ENCODE assay signal across 1 cellular context in genomic region chr2:46917628-46918027, GRCh38.
TF ChIP-seq lines count a peak whose summit lies in the region.

No MANE protein-coding gene starts in this region.

TF ChIP-seq in GM12878, 131 proteins besides CTCF, POLR2A, EP300 and RAD21 (continued from another document and continues in another):
- no peak for TF ChIP-seq PRDM15 (CRISPR knock-in tag; IDR thresholded peaks at IDR 0.05)
- no peak for TF ChIP-seq NRF1 (conservative IDR thresholded peaks at IDR 0.05; ENCODE audit: low read depth, low read length)
- TF ChIP-seq IKZF2 (IDR thresholded peaks at IDR 0.05), result peak; percentile 82 to 88
- TF ChIP-seq MTA3 (IDR thresholded peaks at IDR 0.05; ENCODE audit: borderline replicate concordance, low read length), result peak; percentile 34; the same call in 1 of the 2 replicates
- TF ChIP-seq STAT3 (IDR thresholded peaks at IDR 0.05; ENCODE audit: low read depth, low read length), result no peak
- TF ChIP-seq CREM (IDR thresholded peaks at IDR 0.05; ENCODE audit: low read depth), result no peak
- no peak for TF ChIP-seq SRF (IDR thresholded peaks at IDR 0.05; ENCODE audit: low read depth in 2 of 2, low read length in 2 of 2)
- peak; percentile 94 for TF ChIP-seq TBL1XR1 (IDR thresholded peaks at IDR 0.05; ENCODE audit: low read depth, low read length)
- no peak for TF ChIP-seq BRCA1 (IDR thresholded peaks at IDR 0.05; ENCODE audit: low read depth, low read length)
- TF ChIP-seq, protein P1, sequence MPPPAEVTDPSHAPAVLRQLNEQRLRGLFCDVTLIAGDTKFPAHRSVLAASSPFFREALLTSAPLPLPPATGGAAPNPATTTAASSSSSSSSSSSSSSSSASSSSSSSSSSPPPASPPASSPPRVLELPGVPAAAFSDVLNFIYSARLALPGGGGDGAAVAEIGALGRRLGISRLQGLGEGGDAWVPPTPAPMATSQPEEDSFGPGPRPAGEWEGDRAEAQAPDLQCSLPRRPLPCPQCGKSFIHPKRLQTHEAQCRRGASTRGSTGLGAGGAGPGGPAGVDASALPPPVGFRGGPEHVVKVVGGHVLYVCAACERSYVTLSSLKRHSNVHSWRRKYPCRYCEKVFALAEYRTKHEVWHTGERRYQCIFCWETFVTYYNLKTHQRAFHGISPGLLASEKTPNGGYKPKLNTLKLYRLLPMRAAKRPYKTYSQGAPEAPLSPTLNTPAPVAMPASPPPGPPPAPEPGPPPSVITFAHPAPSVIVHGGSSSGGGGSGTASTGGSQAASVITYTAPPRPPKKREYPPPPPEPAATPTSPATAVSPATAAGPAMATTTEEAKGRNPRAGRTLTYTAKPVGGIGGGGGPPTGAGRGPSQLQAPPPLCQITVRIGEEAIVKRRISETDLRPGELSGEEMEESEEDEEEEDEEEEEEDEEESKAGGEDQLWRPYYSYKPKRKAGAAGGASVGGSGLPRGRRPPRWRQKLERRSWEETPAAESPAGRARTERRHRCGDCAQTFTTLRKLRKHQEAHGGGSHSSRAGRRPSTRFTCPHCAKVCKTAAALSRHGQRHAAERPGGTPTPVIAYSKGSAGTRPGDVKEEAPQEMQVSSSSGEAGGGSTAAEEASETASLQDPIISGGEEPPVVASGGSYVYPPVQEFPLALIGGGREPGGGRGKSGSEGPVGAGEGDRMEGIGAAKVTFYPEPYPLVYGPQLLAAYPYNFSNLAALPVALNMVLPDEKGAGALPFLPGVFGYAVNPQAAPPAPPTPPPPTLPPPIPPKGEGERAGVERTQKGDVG (CRISPR knock-in tag; IDR thresholded peaks at IDR 0.05), result no peak
- TF ChIP-seq NR2F1 (conservative IDR thresholded peaks at IDR 0.05), result peak; percentile 77
- peak; percentile 54 for TF ChIP-seq NFIC (IDR thresholded peaks at IDR 0.05; ENCODE audit: low read depth, low read length)
- TF ChIP-seq, protein P2, sequence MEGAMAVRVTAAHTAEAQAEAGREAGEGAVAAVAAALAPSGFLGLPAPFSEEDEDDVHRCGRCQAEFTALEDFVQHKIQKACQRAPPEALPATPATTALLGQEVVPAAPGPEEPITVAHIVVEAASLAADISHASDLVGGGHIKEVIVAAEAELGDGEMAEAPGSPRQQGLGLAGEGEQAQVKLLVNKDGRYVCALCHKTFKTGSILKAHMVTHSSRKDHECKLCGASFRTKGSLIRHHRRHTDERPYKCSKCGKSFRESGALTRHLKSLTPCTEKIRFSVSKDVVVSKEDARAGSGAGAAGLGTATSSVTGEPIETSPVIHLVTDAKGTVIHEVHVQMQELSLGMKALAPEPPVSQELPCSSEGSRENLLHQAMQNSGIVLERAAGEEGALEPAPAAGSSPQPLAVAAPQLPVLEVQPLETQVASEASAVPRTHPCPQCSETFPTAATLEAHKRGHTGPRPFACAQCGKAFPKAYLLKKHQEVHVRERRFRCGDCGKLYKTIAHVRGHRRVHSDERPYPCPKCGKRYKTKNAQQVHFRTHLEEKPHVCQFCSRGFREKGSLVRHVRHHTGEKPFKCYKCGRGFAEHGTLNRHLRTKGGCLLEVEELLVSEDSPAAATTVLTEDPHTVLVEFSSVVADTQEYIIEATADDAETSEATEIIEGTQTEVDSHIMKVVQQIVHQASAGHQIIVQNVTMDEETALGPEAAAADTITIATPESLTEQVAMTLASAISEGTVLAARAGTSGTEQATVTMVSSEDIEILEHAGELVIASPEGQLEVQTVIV (IDR thresholded peaks at IDR 0.05; ENCODE audit: borderline replicate concordance, partially characterized antibody), result no peak
- peak; percentile 55; the same call in 1 of the 2 replicates for TF ChIP-seq BACH1 (IDR thresholded peaks at IDR 0.05; ENCODE audit: borderline replicate concordance)
- TF ChIP-seq MYC (IDR thresholded peaks at IDR 0.05; ENCODE audit: insufficient read depth, insufficient read length, insufficient replicate concordance, low read length, severe bottlenecking), result no peak
- TF ChIP-seq, protein P3, sequence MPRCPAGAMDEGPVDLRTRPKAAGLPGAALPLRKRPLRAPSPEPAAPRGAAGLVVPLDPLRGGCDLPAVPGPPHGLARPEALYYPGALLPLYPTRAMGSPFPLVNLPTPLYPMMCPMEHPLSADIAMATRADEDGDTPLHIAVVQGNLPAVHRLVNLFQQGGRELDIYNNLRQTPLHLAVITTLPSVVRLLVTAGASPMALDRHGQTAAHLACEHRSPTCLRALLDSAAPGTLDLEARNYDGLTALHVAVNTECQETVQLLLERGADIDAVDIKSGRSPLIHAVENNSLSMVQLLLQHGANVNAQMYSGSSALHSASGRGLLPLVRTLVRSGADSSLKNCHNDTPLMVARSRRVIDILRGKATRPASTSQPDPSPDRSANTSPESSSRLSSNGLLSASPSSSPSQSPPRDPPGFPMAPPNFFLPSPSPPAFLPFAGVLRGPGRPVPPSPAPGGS (IDR thresholded peaks at IDR 0.05; ENCODE audit: borderline replicate concordance, insufficient read depth, low read depth, low read length, poor library complexity, severe bottlenecking), result no peak
- TF ChIP-seq TCF3 (IDR thresholded peaks at IDR 0.05; ENCODE audit: borderline replicate concordance, insufficient read depth, low read depth, low read length), result no peak
- TF ChIP-seq NFYA (IDR thresholded peaks at IDR 0.05; ENCODE audit: borderline replicate concordance, low read depth, low read length), result no peak
- TF ChIP-seq, protein P4, sequence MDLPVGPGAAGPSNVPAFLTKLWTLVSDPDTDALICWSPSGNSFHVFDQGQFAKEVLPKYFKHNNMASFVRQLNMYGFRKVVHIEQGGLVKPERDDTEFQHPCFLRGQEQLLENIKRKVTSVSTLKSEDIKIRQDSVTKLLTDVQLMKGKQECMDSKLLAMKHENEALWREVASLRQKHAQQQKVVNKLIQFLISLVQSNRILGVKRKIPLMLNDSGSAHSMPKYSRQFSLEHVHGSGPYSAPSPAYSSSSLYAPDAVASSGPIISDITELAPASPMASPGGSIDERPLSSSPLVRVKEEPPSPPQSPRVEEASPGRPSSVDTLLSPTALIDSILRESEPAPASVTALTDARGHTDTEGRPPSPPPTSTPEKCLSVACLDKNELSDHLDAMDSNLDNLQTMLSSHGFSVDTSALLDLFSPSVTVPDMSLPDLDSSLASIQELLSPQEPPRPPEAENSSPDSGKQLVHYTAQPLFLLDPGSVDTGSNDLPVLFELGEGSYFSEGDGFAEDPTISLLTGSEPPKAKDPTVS (IDR thresholded peaks at IDR 0.05; ENCODE audit: low read depth, low read length), result no peak
- no peak for TF ChIP-seq HDGF (IDR thresholded peaks at IDR 0.05)
- TF ChIP-seq, protein P5, sequence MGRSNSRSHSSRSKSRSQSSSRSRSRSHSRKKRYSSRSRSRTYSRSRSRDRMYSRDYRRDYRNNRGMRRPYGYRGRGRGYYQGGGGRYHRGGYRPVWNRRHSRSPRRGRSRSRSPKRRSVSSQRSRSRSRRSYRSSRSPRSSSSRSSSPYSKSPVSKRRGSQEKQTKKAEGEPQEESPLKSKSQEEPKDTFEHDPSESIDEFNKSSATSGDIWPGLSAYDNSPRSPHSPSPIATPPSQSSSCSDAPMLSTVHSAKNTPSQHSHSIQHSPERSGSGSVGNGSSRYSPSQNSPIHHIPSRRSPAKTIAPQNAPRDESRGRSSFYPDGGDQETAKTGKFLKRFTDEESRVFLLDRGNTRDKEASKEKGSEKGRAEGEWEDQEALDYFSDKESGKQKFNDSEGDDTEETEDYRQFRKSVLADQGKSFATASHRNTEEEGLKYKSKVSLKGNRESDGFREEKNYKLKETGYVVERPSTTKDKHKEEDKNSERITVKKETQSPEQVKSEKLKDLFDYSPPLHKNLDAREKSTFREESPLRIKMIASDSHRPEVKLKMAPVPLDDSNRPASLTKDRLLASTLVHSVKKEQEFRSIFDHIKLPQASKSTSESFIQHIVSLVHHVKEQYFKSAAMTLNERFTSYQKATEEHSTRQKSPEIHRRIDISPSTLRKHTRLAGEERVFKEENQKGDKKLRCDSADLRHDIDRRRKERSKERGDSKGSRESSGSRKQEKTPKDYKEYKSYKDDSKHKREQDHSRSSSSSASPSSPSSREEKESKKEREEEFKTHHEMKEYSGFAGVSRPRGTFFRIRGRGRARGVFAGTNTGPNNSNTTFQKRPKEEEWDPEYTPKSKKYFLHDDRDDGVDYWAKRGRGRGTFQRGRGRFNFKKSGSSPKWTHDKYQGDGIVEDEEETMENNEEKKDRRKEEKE (IDR thresholded peaks at IDR 0.05), result no peak
- TF ChIP-seq CBFB (IDR thresholded peaks at IDR 0.05; ENCODE audit: low read depth), result peak; percentile 82; the same call in 1 of the 2 replicates
- TF ChIP-seq FOXM1 (IDR thresholded peaks at IDR 0.05; ENCODE audit: low read depth, low read length), result peak; percentile 35; the same call in 1 of the 2 replicates
- TF ChIP-seq BHLHE40 (IDR thresholded peaks at IDR 0.05; ENCODE audit: borderline replicate concordance in 1 of 2, low read depth in 2 of 2, low read length in 1 of 2), result peak; percentile 45 to 48; a peak in 1 of 4 replicates
- no peak for TF ChIP-seq RCOR1 (conservative IDR thresholded peaks at IDR 0.05; ENCODE audit: low read depth, low read length)
- peak; percentile 76 for TF ChIP-seq ATF7 (IDR thresholded peaks at IDR 0.05; ENCODE audit: low read depth)
- TF ChIP-seq USF1 (IDR thresholded peaks at IDR 0.05; ENCODE audit: borderline replicate concordance, extremely low read length, insufficient read depth, low read depth, low read length), result no peak
- no peak for TF ChIP-seq PKNOX1 (IDR thresholded peaks at IDR 0.05)
- TF ChIP-seq, protein P6, sequence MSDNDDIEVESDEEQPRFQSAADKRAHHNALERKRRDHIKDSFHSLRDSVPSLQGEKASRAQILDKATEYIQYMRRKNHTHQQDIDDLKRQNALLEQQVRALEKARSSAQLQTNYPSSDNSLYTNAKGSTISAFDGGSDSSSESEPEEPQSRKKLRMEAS (IDR thresholded peaks at IDR 0.05; ENCODE audit: low read depth, low read length), result no peak
- TF ChIP-seq TCF12 (IDR thresholded peaks at IDR 0.05; ENCODE audit: low read depth, low read length), result no peak
- TF ChIP-seq E2F8 (IDR thresholded peaks at IDR 0.05; ENCODE audit: low read depth, partially characterized antibody), result no peak
- TF ChIP-seq, protein P7, sequence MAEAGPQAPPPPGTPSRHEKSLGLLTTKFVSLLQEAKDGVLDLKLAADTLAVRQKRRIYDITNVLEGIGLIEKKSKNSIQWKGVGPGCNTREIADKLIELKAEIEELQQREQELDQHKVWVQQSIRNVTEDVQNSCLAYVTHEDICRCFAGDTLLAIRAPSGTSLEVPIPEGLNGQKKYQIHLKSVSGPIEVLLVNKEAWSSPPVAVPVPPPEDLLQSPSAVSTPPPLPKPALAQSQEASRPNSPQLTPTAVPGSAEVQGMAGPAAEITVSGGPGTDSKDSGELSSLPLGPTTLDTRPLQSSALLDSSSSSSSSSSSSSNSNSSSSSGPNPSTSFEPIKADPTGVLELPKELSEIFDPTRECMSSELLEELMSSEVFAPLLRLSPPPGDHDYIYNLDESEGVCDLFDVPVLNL (IDR thresholded peaks at IDR 0.05; ENCODE audit: low read depth, low read length), result no peak
- TF ChIP-seq IRF4 (IDR thresholded peaks at IDR 0.05; ENCODE audit: low read depth, low read length), result peak; percentile 72; the same call in 1 of the 2 replicates
- peak; percentile 99 for TF ChIP-seq POU2F2 (IDR thresholded peaks at IDR 0.05; ENCODE audit: borderline replicate concordance, low read depth, low read length)
- no peak for TF ChIP-seq CHD4 (IDR thresholded peaks at IDR 0.05)
- TF ChIP-seq POLR2AphosphoS5 (IDR thresholded peaks at IDR 0.05; ENCODE audit: low read length), result no peak
